1 cellular context compared by ENCODE assay signal in genomic region chr11:73982595-73982989, GRCh38.
TF ChIP-seq lines count a peak whose summit lies in the region.

TSS of gene UCP2 (minus strand) at chr11:73982843. CDS start at chr11:73978378, 4,465 bp downstream.

TF ChIP-seq in GM12878, 131 proteins besides CTCF, POLR2A, EP300 and RAD21 (continued from another document):
- TF ChIP-seq ATF2 (IDR thresholded peaks at IDR 0.05; ENCODE audit: low read length) (no peak), JUNB (IDR thresholded peaks at IDR 0.05) (no peak), NFYA (IDR thresholded peaks at IDR 0.05; ENCODE audit: borderline replicate concordance, low read depth, low read length) (no peak), PKNOX1 (IDR thresholded peaks at IDR 0.05) (no peak), GATAD2B (conservative IDR thresholded peaks at IDR 0.05; ENCODE audit: low read depth) (0 out of 2 replicates have a peak, but pooled peaks have one; percentile 1), SMC3 (IDR thresholded peaks at IDR 0.05; ENCODE audit: borderline replicate concordance, low read length) (no peak), YBX1 (IDR thresholded peaks at IDR 0.05) (no peak), NR2C1 (IDR thresholded peaks at IDR 0.05) (no peak), WRNIP1 (IDR thresholded peaks at IDR 0.05; ENCODE audit: borderline replicate concordance, low read depth, low read length) (0 out of 2 replicates have a peak, but pooled peaks have one; percentile 4), ZNF207 (IDR thresholded peaks at IDR 0.05; ENCODE audit: borderline replicate concordance) (no peak), KDM1A (IDR thresholded peaks at IDR 0.05; ENCODE audit: borderline replicate concordance) (no peak), SMAD5 (IDR thresholded peaks at IDR 0.05; ENCODE audit: low read depth) (0 out of 2 replicates have a peak, but pooled peaks have one; percentile 25), CBX3 (IDR thresholded peaks at IDR 0.05; ENCODE audit: borderline replicate concordance, low read depth) (no peak), BCLAF1 (IDR thresholded peaks at IDR 0.05) (no peak), NKRF (conservative IDR thresholded peaks at IDR 0.05) (peak; percentile 59), TCF7 (IDR thresholded peaks at IDR 0.05; ENCODE audit: borderline replicate concordance) (no peak), ZNF687 (IDR thresholded peaks at IDR 0.05) (0 out of 2 replicates have a peak, but pooled peaks have one; percentile 17), ZBED1 (IDR thresholded peaks at IDR 0.05; ENCODE audit: borderline replicate concordance) (no peak), CHD1 (IDR thresholded peaks at IDR 0.05; ENCODE audit: low read depth, low read length) (0 out of 2 replicates have a peak, but pooled peaks have one; percentile 82), MTA2 (IDR thresholded peaks at IDR 0.05; ENCODE audit: low read depth) (no peak), NBN (IDR thresholded peaks at IDR 0.05) (0 out of 2 replicates have a peak, but pooled peaks have one; percentile 9), ZNF24 (IDR thresholded peaks at IDR 0.05) (no peak), POU2F2 (IDR thresholded peaks at IDR 0.05; ENCODE audit: borderline replicate concordance, low read depth, low read length) (peak; percentile 25; the same call in 1 of the 3 replicates), CHD2 (IDR thresholded peaks at IDR 0.05; ENCODE audit: borderline replicate concordance, low read depth, low read length) (no peak), CBFB (IDR thresholded peaks at IDR 0.05; ENCODE audit: low read depth) (peak; percentile 14; the same call in 1 of the 2 replicates), TARDBP (IDR thresholded peaks at IDR 0.05; ENCODE audit: borderline replicate concordance) (no peak), BACH1 (IDR thresholded peaks at IDR 0.05; ENCODE audit: borderline replicate concordance) (peak; percentile 69)
